26 cellular contexts compared by ENCODE assay signal in genomic region chrX:66632473-66632872, GRCh38. TPM values are rescaled to one million over a fixed set of nuclear protein-coding genes. Genes with fewer than 3 reads are reported as not detected.
DNase-seq lines count a peak whose midpoint lies in the region; ATAC-seq, FAIRE-seq and TF ChIP-seq lines count a peak whose summit lies in the region.
"Had no signal": no experiment of that assay in that cellular context is flagged by ENCODE, and none has a peak within 500 bp of the region (broad histone marks: within the 10 kb centered on the region; RNA-seq: fewer than 3 reads in every experiment).

No MANE protein-coding gene starts in this region.

- H3K4me1 ChIP-seq in GM23248 (ENCODE audit: insufficient read depth) (peaks cover 42% of the 10 kb centered on the region), SJSA1 (replicated peaks) (peaks cover 37% of the 10 kb centered on the region), aorta (ENCODE audit: control insufficient read depth in 1 of 2, insufficient read depth in 2 of 2, low read length in 2 of 2) (no peaks in the 10 kb centered on the region)
- H3K4me1 ChIP-seq: adrenal gland, BE2C, Caco-2, pancreas had no signal

- no peak overlapping the region for H2AFZ ChIP-seq in GM23248

- ATAC-seq in aorta (ENCODE audit: low FRiP score) (no peak), GM21526 (IDR thresholded peaks at IDR 0.05; ENCODE audit: low FRiP score, unreplicated experiment) (no peak)
- ATAC-seq: HepG2; naive thymus-derived CD8-positive, alpha-beta T cell; pancreas; sciatic nerve had no signal

- no peaks in the 10 kb centered on the region for H3K9me3 ChIP-seq in GM23248 (ENCODE audit: low read depth)
- H3K9me3 ChIP-seq in SJSA1 (replicated peaks), result no peaks in the 10 kb centered on the region
- H3K9me3 ChIP-seq in aorta (ENCODE audit: control insufficient read depth, low read length), result no peaks in the 10 kb centered on the region
- H3K9me3 ChIP-seq: adrenal gland, BE2C, Caco-2, pancreas, thyroid gland had no signal

- WGBS in GM23248 (ENCODE audit: low coverage in 1 of 2, low lambda C conversion rate in 2 of 2, missing lambda C conversion rate in 2 of 2), 2 experiments, result 3% methylated on average over 2 of the region's 2 CpGs; no CpG with 5 or more reads in 1 of the 2 experiments
- WGBS in aorta, 2 donors, result 52 to 66% methylated on average over 2 of the region's 2 CpGs

- in situ Hi-C loops in GM23248 (cut with MboI), result no loop called here

- no peaks in the 10 kb centered on the region for H3K9me2 ChIP-seq in GM23248 (ENCODE audit: insufficient read depth)

- H3K9ac ChIP-seq in GM23248, result peak overlapping the region; percentile 62; the same call in 1 of the 2 replicates

- peaks cover 55% of the 10 kb centered on the region for H3F3A ChIP-seq in GM23248 (ENCODE audit: insufficient read depth)

- H3K27ac ChIP-seq in GM23248 (peak overlapping the region; percentile 81), SJSA1 (peak overlapping the region; percentile 54), aorta (ENCODE audit: low read depth in 1 of 2, low read length in 2 of 2) (no peak overlapping the region)
- H3K27ac ChIP-seq: adrenal gland, pancreas, thyroid gland had no signal

- H3K4me2 ChIP-seq in GM23248 (ENCODE audit: unreplicated experiment), result peak overlapping the region; percentile 78

- H3K36me3 ChIP-seq in GM23248 (ENCODE audit: low read depth) (no peaks in the 10 kb centered on the region), SJSA1 (no peaks in the 10 kb centered on the region), aorta (ENCODE audit: control insufficient read depth in 1 of 2, insufficient read depth in 2 of 2, low read length in 1 of 2) (no peaks in the 10 kb centered on the region)
- H3K36me3 ChIP-seq: adrenal gland, BE2C, pancreas, thyroid gland had no signal

- H3K27me3 ChIP-seq in GM23248 (replicated peaks; ENCODE audit: insufficient read depth), result no peaks in the 10 kb centered on the region
- no peaks in the 10 kb centered on the region for H3K27me3 ChIP-seq in SJSA1 (replicated peaks)
- no peaks in the 10 kb centered on the region for H3K27me3 ChIP-seq in aorta (ENCODE audit: control insufficient read depth in 1 of 2, insufficient read depth in 2 of 2, low read length in 1 of 2)
- H3K27me3 ChIP-seq: adrenal gland, BE2C, pancreas, thyroid gland had no signal

- intact Hi-C loops in aorta (cut with DNase I), result no loop called here

- H3K79me2 ChIP-seq in GM23248 (ENCODE audit: insufficient read depth), result peaks cover 62% of the 10 kb centered on the region

- H4K20me1 ChIP-seq in GM23248 (ENCODE audit: insufficient read depth), result no peaks in the 10 kb centered on the region

- H3K4me3 ChIP-seq in GM23248 (0 out of 2 replicates have a peak overlapping the region, but pooled peaks have one; percentile 82), SJSA1 (no peak overlapping the region), fibroblast of pulmonary artery (replicated peaks; ENCODE audit: low read depth, low read length) (no peak overlapping the region), aorta (ENCODE audit: low read length in 2 of 2) (no peak overlapping the region)
- H3K4me3 ChIP-seq: adrenal gland, pancreas, thyroid gland had no signal

- peak; percentile 61 for DNase-seq in GM23248
- DNase-seq in SJSA1 (ENCODE audit: low read depth in 1 of 2, low spot score in 2 of 2), result peak in 1 of 2 experiments; percentile 45
- DNase-seq in fibroblast of pulmonary artery (ENCODE audit: low read depth), result peak; percentile 13
- peak; percentile 18 for DNase-seq in urothelium cell line (ENCODE audit: low spot score)
- no peak for DNase-seq in DMS79 treated with DMSO at 0.1 percent for 48 hours (lab: John Stamatoyannopoulos, UW)
- no peak for DNase-seq in aorta
- DNase-seq: activated CD4-positive, alpha-beta T cell treated with anti-CD3 and anti-CD28 coated beads, Interleukin-2, amount 10 ng/mL, durations not matched to agents 7 days and 5 days; activated CD8-positive, alpha-beta memory T cell treated with anti-CD3 and anti-CD28 coated beads, Interleukin-2, amount 50 U/mL, for 4 hours; activated effector memory CD4-positive, alpha-beta T cell treated with anti-CD3 and anti-CD28 coated beads, Interleukin-2, amount 50 U/mL, for 16 hours; adrenal gland; BE2C; Caco-2; central memory CD4-positive, alpha-beta T cell; left cardiac atrium; naive thymus-derived CD8-positive, alpha-beta T cell; NCI-H1417 treated with DMSO at 0.1 percent for 48 hours; NCI-H2171; NCI-H526 treated with DMSO at 0.1 percent for 48 hours; OCI-M1; pancreas; SHP77; stimulated activated naive CD4-positive, alpha-beta T cell; thyroid gland had no signal

- FAIRE-seq in urothelium cell line (lab: Jason Lieb, UNC), result no peak
- FAIRE-seq: HepG2, pancreas had no signal

- no peak for TF ChIP-seq CTCF in fibroblast of pulmonary artery (IDR thresholded peaks at IDR 0.05; ENCODE audit: low read length, missing control alignments)

RNA-seq across cellular contexts. Expression of gene EDA2R, which starts 6.4 kb away (rescaled TPM):
- 14.3 and 17.6 TPM in 2 replicates for total RNA-seq in GM23248 (2014; rRNA removed; shearing (Covaris generic))
- polyA plus RNA-seq in GM23248 (2016; fragmentation: Nextera tagmentation; extraction: Ambion mirVana) (13.4 and 14.5 TPM in 2 replicates), aorta (1 to 10 TPM in 1 of 2 donors, under 1 TPM in 1; 0.75 to 7.2 TPM)
- total RNA-seq in SJSA1 (2014; rRNA removed; shearing (Covaris generic)), result 2.1 and 6.6 TPM in 2 replicates
- 1 to 10 TPM; 5.9 to 6.2 TPM for total RNA-seq in aorta
- total RNA-seq: Caco-2 had no signal

Comparison
In these comparisons a context has a peak if more than half of its experiments do, and no peak if none do; other contexts are left out.
1. DNase-seq: peak in GM23248 (single experiment), fibroblast of pulmonary artery (single experiment) and urothelium cell line (single experiment); none in DMS79 treated with DMSO at 0.1 percent for 48 hours (single experiment) and aorta (0 of 2).
2. H3K27ac ChIP-seq: peak in GM23248 (single experiment) and SJSA1 (single experiment); none in aorta (0 of 2).